ENCODE assay signal across 20 cellular contexts in the genomic region with DNA sequence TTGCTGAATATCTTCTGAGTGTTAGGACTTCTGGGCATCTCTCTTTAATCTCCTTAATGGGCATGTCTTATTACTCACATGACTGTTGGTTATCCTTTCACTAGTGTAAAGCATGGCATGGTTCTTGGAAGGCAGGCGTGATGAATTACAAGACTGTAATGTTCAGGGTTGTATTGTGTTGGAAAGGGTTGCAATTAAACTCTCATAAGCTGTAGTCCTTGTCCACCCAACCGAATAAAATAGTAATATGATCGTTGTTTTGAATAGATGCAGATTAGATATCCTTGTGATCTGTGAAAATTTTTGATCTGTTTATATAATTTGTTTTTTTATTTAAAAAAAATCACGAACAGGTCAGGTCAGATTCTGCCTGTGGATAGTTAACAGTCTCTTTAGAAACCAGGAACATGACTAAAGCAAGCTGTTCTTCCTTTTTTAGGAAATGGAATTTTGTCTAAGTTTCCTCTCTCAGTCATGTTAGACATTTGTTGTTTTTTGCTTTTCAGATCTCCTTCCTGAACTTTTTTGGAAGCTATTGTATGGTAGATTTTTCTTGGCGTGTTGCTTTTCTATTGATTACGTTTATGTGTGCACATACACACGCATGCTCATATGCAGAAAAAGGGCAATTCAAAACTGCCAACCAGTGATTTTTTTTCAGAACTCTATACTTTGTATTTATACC.
DNase-seq lines count a peak whose midpoint lies in the region; ATAC-seq, FAIRE-seq and TF ChIP-seq lines count a peak whose summit lies in the region.
"Had no signal": no experiment of that assay in that cellular context is flagged by ENCODE, and none has a peak within 500 bp of the region (broad histone marks: within the 10 kb centered on the region; RNA-seq: fewer than 3 reads in every experiment).

No MANE protein-coding gene starts in this region.

- H2BK12ac ChIP-seq in mesenchymal stem cell (ENCODE audit: low read length in 2 of 2), result no peak overlapping the region

- H3K9ac ChIP-seq in endothelial cell of umbilical vein (replicated peaks; ENCODE audit: extremely low read depth, insufficient read depth, low read length) (peak overlapping the region; percentile 10), mesenchymal stem cell (ENCODE audit: low read length) (no peak overlapping the region)
- H3K9ac ChIP-seq: GM23248, parathyroid adenoma had no signal

- H3K4me2 ChIP-seq in endothelial cell of umbilical vein (ENCODE audit: insufficient read depth, low read length), result peak overlapping the region; percentile 78
- H3K4me2 ChIP-seq in mesenchymal stem cell (ENCODE audit: low read length, poor library complexity, severe bottlenecking), result no peak overlapping the region

- no peaks in the 10 kb centered on the region for H4K20me1 ChIP-seq in endothelial cell of umbilical vein (replicated peaks; ENCODE audit: control insufficient read depth, extremely low read depth, insufficient read depth, low read length)

- H3K18ac ChIP-seq in mesenchymal stem cell (ENCODE audit: low read depth in 1 of 2, low read length in 2 of 2), result no peak overlapping the region

- H2BK15ac ChIP-seq in mesenchymal stem cell (ENCODE audit: low read depth, poor library complexity, severe bottlenecking), result no peak overlapping the region

- no peak overlapping the region for H4K8ac ChIP-seq in mesenchymal stem cell (ENCODE audit: low read length)

- no peak for TF ChIP-seq POLR2A in endothelial cell of umbilical vein (IDR thresholded peaks at IDR 0.05; ENCODE audit: low read depth, low read length)
- no peak for TF ChIP-seq POLR2A in thyroid gland (IDR thresholded peaks at IDR 0.05)

- TF ChIP-seq CTCF in endothelial cell of umbilical vein (IDR thresholded peaks at IDR 0.05; ENCODE audit: extremely low read depth in 1 of 2, insufficient read depth in 1 of 2, low read depth in 1 of 2, low read length in 2 of 2), result no peak
- no peak for TF ChIP-seq CTCF in thyroid gland (IDR thresholded peaks at IDR 0.05)

- intact Hi-C loops in endothelial cell of umbilical vein (cut with micrococcal nuclease) (loop anchor here (1.0 to 5.0 kb wide), 5 partner anchors 16 to 121 kb away; partner anchors contain the start of gene ARHGEF28), thyroid gland (cut with DNase I) (no loop called here)

- H3K14ac ChIP-seq in mesenchymal stem cell (ENCODE audit: low read length in 2 of 2), result no peak overlapping the region

- CTCF ChIA-PET in endothelial cell of umbilical vein (lab: Charles Lee), result interaction anchor here (1.0 to 3.4 kb wide), 17 partner anchors 8 to 157 kb away, joined by 3 to 21 read pairs (median 4); no protein-coding TSS in a partner anchor

- H3K27me3 ChIP-seq in endothelial cell of umbilical vein (ENCODE audit: control insufficient read depth in 2 of 2, insufficient read depth in 2 of 2, low read length in 2 of 2) (no peaks in the 10 kb centered on the region), mesenchymal stem cell (ENCODE audit: control insufficient read depth in 1 of 2, insufficient read depth in 1 of 2, low read length in 2 of 2) (peaks cover 0 to 4% of the 10 kb centered on the region in 2 experiments), thyroid gland (no peaks in the 10 kb centered on the region)

- H3K9me1 ChIP-seq in endothelial cell of umbilical vein (replicated peaks; ENCODE audit: control insufficient read depth, extremely low read depth, insufficient read depth, low read length), result no peaks in the 10 kb centered on the region

- H2AK5ac ChIP-seq in mesenchymal stem cell (ENCODE audit: low read length, severe bottlenecking), result no peak overlapping the region

- H2BK120ac ChIP-seq in mesenchymal stem cell (ENCODE audit: low read depth, low read length), result no peak overlapping the region

- WGBS in mesenchymal stem cell, result 98% methylated on average over 7 of the region's 7 CpGs
- WGBS in thyroid gland, 2 donors, result 36 to 42% methylated on average over 7 of the region's 7 CpGs

- ATAC-seq in HG02759 (IDR thresholded peaks at IDR 0.05; ENCODE audit: unreplicated experiment), result no peak

- peak; percentile 1 for DNase-seq in NCI-H526 treated with DMSO at 0.1 percent for 48 hours (lab: John Stamatoyannopoulos, UW)
- no peak for DNase-seq in NCI-H526 (lab: John Stamatoyannopoulos, UW)
- DNase-seq in endothelial cell of umbilical vein (ENCODE audit: low read depth, low spot score), result peak; percentile 87
- no peak for DNase-seq in mesenchymal stem cell
- DNase-seq in thyroid gland, result no peak
- DNase-seq in stimulated activated CD4-positive, alpha-beta T cell treated with anti-CD3 and anti-CD28 coated beads, Interleukin-4, amount 100 ng/mL, for 4 hours, result no peak
- no peak for DNase-seq in LoVo (ENCODE audit: low spot score)
- DNase-seq: activated CD4-positive, alpha-beta T cell treated with anti-CD3 and anti-CD28 coated beads, Interleukin-2, amount 50 U/mL, for 1 hour; activated naive CD4-positive, alpha-beta T cell treated with Interleukin-2 at 50 U/mL for 16 hours; erythroblast; GF-D8; GM23248; head of caudate nucleus; NCI-H2081; SW 1271; trophoblast cell had no signal

- peaks cover 77% of the 10 kb centered on the region for H3K79me2 ChIP-seq in endothelial cell of umbilical vein (ENCODE audit: control insufficient read depth, insufficient read depth, low read length)
- H3K79me2 ChIP-seq: parathyroid adenoma had no signal

- no peak overlapping the region for H3K23ac ChIP-seq in mesenchymal stem cell (ENCODE audit: low read length in 2 of 2)

- H3K4me1 ChIP-seq in endothelial cell of umbilical vein (ENCODE audit: control insufficient read depth, extremely low read depth, insufficient read depth, low read length) (peaks cover 72% of the 10 kb centered on the region), mesenchymal stem cell (ENCODE audit: control insufficient read depth, insufficient read depth, low read depth, low read length) (peaks cover 6% of the 10 kb centered on the region), thyroid gland (peaks cover 49 to 56% of the 10 kb centered on the region in 2 donors)
- H3K4me1 ChIP-seq: parathyroid adenoma had no signal

- no peak overlapping the region for H3K4ac ChIP-seq in mesenchymal stem cell (ENCODE audit: low read depth in 1 of 2, low read length in 2 of 2)

- no peak overlapping the region for H4K91ac ChIP-seq in mesenchymal stem cell (ENCODE audit: low read length)

- no peaks in the 10 kb centered on the region for H3K9me3 ChIP-seq in endothelial cell of umbilical vein (replicated peaks; ENCODE audit: control insufficient read depth, insufficient read depth, low read length)
- H3K9me3 ChIP-seq in mesenchymal stem cell (ENCODE audit: control insufficient read depth, low read length), result no peaks in the 10 kb centered on the region
- H3K9me3 ChIP-seq in thyroid gland, result no peaks in the 10 kb centered on the region

- no peak overlapping the region for H2BK5ac ChIP-seq in mesenchymal stem cell (ENCODE audit: low read depth, low read length, poor library complexity, severe bottlenecking)

- dilution Hi-C loops in endothelial cell of umbilical vein (cut with MboI; ENCODE audit: extremely low pct_ligation_motif_present, low sequenced_read_pairs), result no loop called here

- BruUV-seq in endothelial cell of umbilical vein (replicated peaks; lab: Mats Ljungman, UMichigan), result TSS peak; percentile 68

- peaks cover 25% of the 10 kb centered on the region for H3K79me1 ChIP-seq in mesenchymal stem cell (replicated peaks; ENCODE audit: low read length, poor library complexity, severe bottlenecking)

- FAIRE-seq in endothelial cell of umbilical vein (lab: Jason Lieb, UNC), result peak; percentile 78
- FAIRE-seq: GM12891 had no signal

- H3K36me3 ChIP-seq in endothelial cell of umbilical vein (ENCODE audit: control insufficient read depth in 2 of 2, extremely low read depth in 1 of 2, insufficient read depth in 2 of 2, low read length in 2 of 2) (peaks cover 6 to 10% of the 10 kb centered on the region in 2 experiments), mesenchymal stem cell (ENCODE audit: control insufficient read depth in 1 of 2, insufficient read depth in 2 of 2, low read depth in 1 of 2, low read length in 2 of 2) (peaks cover 0 to 6% of the 10 kb centered on the region in 2 experiments), thyroid gland (no peaks in the 10 kb centered on the region)

- H3K27ac ChIP-seq in endothelial cell of umbilical vein (ENCODE audit: insufficient read depth, low read depth, low read length) (peak overlapping the region; percentile 48), mesenchymal stem cell (ENCODE audit: low read length, poor library complexity, severe bottlenecking) (peak overlapping the region; percentile 20), thyroid gland (peak overlapping the region; percentile 85 to 93 (median 86))
- H3K27ac ChIP-seq: C4-2B, GM23248, parathyroid adenoma had no signal

- POLR2A ChIA-PET in endothelial cell of umbilical vein (lab: Charles Lee), result interaction anchor here (0.6 to 2.1 kb wide), 4 partner anchors 9 to 109 kb away, joined by 3 to 6 read pairs (median 4); no protein-coding TSS in a partner anchor

- H2AFZ ChIP-seq in endothelial cell of umbilical vein (ENCODE audit: low read depth, low read length), result no peak overlapping the region
- H2AFZ ChIP-seq in mesenchymal stem cell (ENCODE audit: low read depth, low read length), result no peak overlapping the region
- H2AFZ ChIP-seq: GM23248, parathyroid adenoma had no signal

- H3K4me3 ChIP-seq in endothelial cell of umbilical vein (replicated peaks in 1 of 3; ENCODE audit: insufficient read depth in 1 of 3, low read depth in 1 of 3, low read length in 3 of 3) (peak overlapping the region in 1 of 3 experiments; percentile 42), mesenchymal stem cell (ENCODE audit: insufficient read depth in 1 of 2, low read depth in 1 of 2, low read length in 2 of 2) (no peak overlapping the region), thyroid gland (replicated peaks in 1 of 3) (no peak overlapping the region)
- H3K4me3 ChIP-seq: GM23248 had no signal

TF ChIP-seq in endothelial cell of umbilical vein, 7 proteins besides CTCF, POLR2A, EP300 and RAD21:
- TF ChIP-seq EZH2 (IDR thresholded peaks at IDR 0.05; ENCODE audit: borderline replicate concordance, low read depth, low read length, severe bottlenecking) (no peak), JUN (IDR thresholded peaks at IDR 0.05; ENCODE audit: borderline replicate concordance, insufficient read depth, insufficient read length, low read depth) (peak; percentile 15), MYC (IDR thresholded peaks at IDR 0.05; ENCODE audit: low read depth, low read length) (no peak), MAX (IDR thresholded peaks at IDR 0.05; ENCODE audit: insufficient read depth, insufficient read length) (no peak), GATA2 (IDR thresholded peaks at IDR 0.05; ENCODE audit: insufficient read depth, insufficient read length, low read depth, low read length) (peak; percentile 65), FOS (IDR thresholded peaks at IDR 0.05; ENCODE audit: borderline replicate concordance, insufficient read depth, low read length) (peak; percentile 6), POLR2AphosphoS5 (IDR thresholded peaks at IDR 0.05; ENCODE audit: insufficient read depth, low read depth, low read length) (peak; percentile 21)

Comparison
In these comparisons a context has a peak if more than half of its experiments do, and no peak if none do; other contexts are left out.
1. DNase-seq: peak in NCI-H526 treated with DMSO at 0.1 percent for 48 hours (single experiment) and endothelial cell of umbilical vein (single experiment); none in NCI-H526 (0 of 2), mesenchymal stem cell (single experiment), thyroid gland (0 of 2), stimulated activated CD4-positive, alpha-beta T cell treated with anti-CD3 and anti-CD28 coated beads, Interleukin-4, amount 100 ng/mL, for 4 hours (0 of 2) and LoVo (single experiment).
2. H3K27ac ChIP-seq: peak in every context shown above with its lines; median percentile 86 in thyroid gland; 48 in endothelial cell of umbilical vein; 20 in mesenchymal stem cell.